8 cellular contexts compared by ENCODE assay signal in the genomic region with DNA sequence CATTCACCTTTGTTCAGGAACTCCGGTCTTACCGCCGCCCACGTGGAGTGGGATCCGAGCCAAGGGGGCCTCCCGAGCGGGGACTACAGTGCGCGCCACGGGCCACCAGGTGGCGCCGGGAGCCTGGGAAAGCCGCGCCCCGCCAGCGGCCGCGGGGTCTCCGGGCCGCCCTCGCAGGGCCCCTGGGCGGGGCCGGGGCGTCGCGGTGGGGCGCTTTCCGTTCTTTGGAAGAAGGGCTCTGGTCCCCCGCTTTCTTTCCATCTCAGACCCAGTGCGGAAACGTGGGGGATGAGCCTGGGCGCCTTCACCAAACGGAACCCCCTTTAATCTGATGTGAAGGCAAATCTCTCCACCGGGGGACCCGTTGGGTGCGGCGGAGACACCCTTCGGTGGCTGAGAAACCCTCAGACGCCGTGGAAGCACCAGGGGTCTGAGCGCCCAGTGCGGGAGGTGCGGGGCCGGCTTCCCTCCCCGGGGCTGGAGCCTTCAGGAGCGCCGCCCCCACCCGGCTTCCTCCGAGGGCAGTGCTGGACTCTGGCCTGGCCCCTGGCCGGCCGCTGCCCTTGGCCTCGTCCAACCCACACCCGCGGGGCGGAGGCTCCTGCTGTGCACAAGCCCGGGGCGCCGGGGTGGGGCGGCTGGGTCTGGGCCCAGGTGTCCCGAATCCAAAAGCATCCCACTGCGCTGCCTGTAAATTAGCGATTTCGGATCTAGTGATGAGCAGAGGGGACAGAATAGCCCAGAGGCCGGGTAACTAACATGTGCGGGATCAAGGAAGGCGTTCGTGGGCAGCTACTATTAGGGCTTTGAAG. TPM values are rescaled to one million over a fixed set of nuclear protein-coding genes. Genes with fewer than 3 reads are reported as not detected.
DNase-seq lines count a peak whose midpoint lies in the region; ATAC-seq and TF ChIP-seq lines count a peak whose summit lies in the region.

No MANE protein-coding gene starts in this region.

- H3K36me3 ChIP-seq in NT2/D1 (ENCODE audit: insufficient read depth, insufficient read length, low read length) = peaks cover 6% of the 10 kb centered on the region

- TF ChIP-seq CTCF in epithelial cell of proximal tubule (conservative IDR thresholded peaks at IDR 0.05; ENCODE audit: low read depth, low read length) = peak; percentile 65

- no peaks in the 10 kb centered on the region for H3K9me3 ChIP-seq in NT2/D1 (ENCODE audit: insufficient read depth, low read length)

- peak; percentile 92 for DNase-seq in COLO829 (ENCODE audit: low spot score)
- peak; percentile 69 for DNase-seq in NT2/D1 (ENCODE audit: low read depth, low spot score)
- peak; percentile 84 for DNase-seq in activated T-cell treated with anti-CD3 and anti-CD28 coated beads for 24 hours (ENCODE audit: low read depth)
- DNase-seq in epithelial cell of proximal tubule (ENCODE audit: low read depth) = peak; percentile 10
- DNase-seq in mucosa of gallbladder (ENCODE audit: low spot score) = peak; percentile 85
- DNase-seq in stimulated activated CD8-positive, alpha-beta memory T cell treated with anti-CD3 and anti-CD28 coated beads, Interleukin-4, amount 100 ng/mL, for 1 hour (ENCODE audit: low read depth in 2 of 2, low spot score in 1 of 2) = peak; percentile 66 to 81

- H3K27me3 ChIP-seq in NT2/D1 (ENCODE audit: insufficient read depth, insufficient read length) = no peaks in the 10 kb centered on the region

- peak; percentile 94 for ATAC-seq in GM19438 (IDR thresholded peaks at IDR 0.05; ENCODE audit: low read depth, unreplicated experiment)
- peak; percentile 89 for ATAC-seq in HG03571 (IDR thresholded peaks at IDR 0.05; ENCODE audit: unreplicated experiment)

- peaks cover 12% of the 10 kb centered on the region for H3K4me1 ChIP-seq in NT2/D1 (ENCODE audit: insufficient read depth, insufficient read length)

- peak overlapping the region; percentile 59 for H3K9ac ChIP-seq in NT2/D1 (ENCODE audit: insufficient read length, low read depth)

- H3K4me3 ChIP-seq in NT2/D1 (ENCODE audit: insufficient read length, low read depth) (peak overlapping the region; percentile 31), epithelial cell of proximal tubule (ENCODE audit: low read depth, low read length) (peak overlapping the region; percentile 83)

RNA-seq across cellular contexts. Expression of a gene that starts 44.6 kb away (rescaled TPM):
- total RNA-seq in epithelial cell of proximal tubule (56.2 and 65.6 TPM in 2 replicates), mucosa of gallbladder (71.9 TPM)

Comparison
In these comparisons a context has a peak if more than half of its experiments do, and no peak if none do; other contexts are left out.
1. Peak in every context shown above with its lines: DNase-seq, ATAC-seq and H3K4me3 ChIP-seq.
2. DNase-seq: peak in every context shown above with its lines; median percentile 92 in COLO829; 85 in mucosa of gallbladder; 84 in activated T-cell treated with anti-CD3 and anti-CD28 coated beads for 24 hours; 74 in stimulated activated CD8-positive, alpha-beta memory T cell treated with anti-CD3 and anti-CD28 coated beads, Interleukin-4, amount 100 ng/mL, for 1 hour; 69 in NT2/D1; 10 in epithelial cell of proximal tubule.